In genomic region chr3:50164481-50164880, GRCh38 we compare ENCODE assay signal across 13 cellular contexts. TPM values are rescaled to one million over a fixed set of nuclear protein-coding genes. Genes with fewer than 3 reads are reported as not detected.
DNase-seq lines count a peak whose midpoint lies in the region; ATAC-seq and TF ChIP-seq lines count a peak whose summit lies in the region.
"Had no signal": no experiment of that assay in that cellular context is flagged by ENCODE, and none has a peak within 500 bp of the region (broad histone marks: within the 10 kb centered on the region; RNA-seq: fewer than 3 reads in every experiment).

No MANE protein-coding gene starts in this region.

- ATAC-seq in heart left ventricle (no peak), HG02884 (IDR thresholded peaks at IDR 0.05; ENCODE audit: unreplicated experiment) (no peak), HG02623 (IDR thresholded peaks at IDR 0.05; ENCODE audit: unreplicated experiment) (no peak), GM19395 (IDR thresholded peaks at IDR 0.05; ENCODE audit: unreplicated experiment) (no peak)
- ATAC-seq: T-cell had no signal

- DNase-seq in heart left ventricle: no peak
- DNase-seq in cardiac septum (ENCODE audit: low spot score): no peak
- no peak for DNase-seq in endodermal cell
- no peak for DNase-seq in neural progenitor cell (ENCODE audit: low spot score)
- no peak for DNase-seq in transverse colon
- DNase-seq: activated T-cell treated with anti-CD3 and anti-CD28 coated beads, Interleukin-2, amount 50 U/mL, for 1 hour; Karpas-422; T-cell had no signal

- H3K27me3 Mint-ChIP-seq in endodermal cell (ENCODE audit: insufficient read depth): no peaks in the 10 kb centered on the region
- peaks cover 10% of the 10 kb centered on the region for H3K27me3 Mint-ChIP-seq in neural progenitor cell (ENCODE audit: insufficient read depth, low read depth)

- H3K9me3 Mint-ChIP-seq in endodermal cell: no peaks in the 10 kb centered on the region
- H3K9me3 Mint-ChIP-seq in neural progenitor cell: no peaks in the 10 kb centered on the region
- H3K9me3 Mint-ChIP-seq: T-cell had no signal

- in situ Hi-C loops in transverse colon (cut with MboI; ENCODE audit: low pct_ligation_motif_present in 1 of 4, low pct_unique_long_range_greater_than_20kb in 1 of 4, low sequenced_read_pairs in 3 of 4): no loop called here

- H3K9me3 ChIP-seq in heart left ventricle (no peaks in the 10 kb centered on the region), endodermal cell (ENCODE audit: control insufficient read depth, low read length) (no peaks in the 10 kb centered on the region), neural progenitor cell (ENCODE audit: low read depth) (no peaks in the 10 kb centered on the region), transverse colon (no peaks in the 10 kb centered on the region)

- no peaks in the 10 kb centered on the region for H3K27me3 ChIP-seq in heart left ventricle
- H3K27me3 ChIP-seq in endodermal cell (ENCODE audit: control insufficient read depth, insufficient read depth, low read length, poor library complexity, severe bottlenecking): no peaks in the 10 kb centered on the region
- no peaks in the 10 kb centered on the region for H3K27me3 ChIP-seq in neural progenitor cell
- H3K27me3 ChIP-seq in transverse colon: no peaks in the 10 kb centered on the region

- H3K9ac ChIP-seq in endodermal cell (ENCODE audit: extremely low read depth, low read length, poor library complexity, severe bottlenecking): no peak overlapping the region
- no peak overlapping the region for H3K9ac ChIP-seq in neural progenitor cell

- no peak for TF ChIP-seq EP300 in transverse colon (IDR thresholded peaks at IDR 0.05; ENCODE audit: low read depth)

- no peak overlapping the region for H2AFZ ChIP-seq in neural progenitor cell (replicated peaks)

- H3K4me1 Mint-ChIP-seq in endodermal cell (peaks cover 63% of the 10 kb centered on the region), neural progenitor cell (peaks cover 63% of the 10 kb centered on the region)
- H3K4me1 Mint-ChIP-seq: T-cell had no signal

- no peaks in the 10 kb centered on the region for H3K36me3 ChIP-seq in heart left ventricle
- H3K36me3 ChIP-seq in endodermal cell (ENCODE audit: control insufficient read depth, insufficient read depth, low read length): no peaks in the 10 kb centered on the region
- H3K36me3 ChIP-seq in neural progenitor cell: no peaks in the 10 kb centered on the region
- H3K36me3 ChIP-seq in transverse colon: no peaks in the 10 kb centered on the region

- no peak overlapping the region for H3K4me3 Mint-ChIP-seq in endodermal cell
- no peak overlapping the region for H3K4me3 Mint-ChIP-seq in neural progenitor cell
- H3K4me3 Mint-ChIP-seq: T-cell had no signal

- peak overlapping the region; percentile 31 to 92 (median 84) for H3K27ac ChIP-seq in heart left ventricle
- H3K27ac ChIP-seq in endodermal cell (ENCODE audit: low read depth, low read length): no peak overlapping the region
- H3K27ac ChIP-seq in neural progenitor cell: no peak overlapping the region
- H3K27ac ChIP-seq in transverse colon: peak overlapping the region; percentile 71 to 82 (median 80)

- TF ChIP-seq POLR2A in heart left ventricle (IDR thresholded peaks at IDR 0.05): no peak
- no peak for TF ChIP-seq POLR2A in transverse colon (IDR thresholded peaks at IDR 0.05)

- no peak overlapping the region for H3K4me2 ChIP-seq in neural progenitor cell

- no peak overlapping the region for H3K4me3 ChIP-seq in heart left ventricle
- no peak overlapping the region for H3K4me3 ChIP-seq in endodermal cell (ENCODE audit: low read length)
- no peak overlapping the region for H3K4me3 ChIP-seq in neural progenitor cell
- no peak overlapping the region for H3K4me3 ChIP-seq in transverse colon

- WGBS in heart left ventricle, 4 donors: 40 to 53% (median 47%) methylated on average over 1 of the region's 1 CpG
- WGBS in endodermal cell (ENCODE audit: insufficient coverage in 1 of 2, insufficient read length in 1 of 2), 2 experiments: 92% methylated on average over 1 of the region's 1 CpG; no CpG with 5 or more reads in 1 of the 2 experiments
- WGBS in transverse colon (ENCODE audit: low coverage in 1 of 2), 2 donors: 46% methylated on average over 1 of the region's 1 CpG; no CpG with 5 or more reads in 1 of the 2 donors

- H3K79me2 ChIP-seq in neural progenitor cell (ENCODE audit: low read depth): peaks cover 12% of the 10 kb centered on the region

- peaks cover 22% of the 10 kb centered on the region for H3F3A ChIP-seq in neural progenitor cell (ENCODE audit: low read depth)

- TF ChIP-seq CTCF in heart left ventricle (IDR thresholded peaks at IDR 0.05) (no peak), endodermal cell (conservative IDR thresholded peaks at IDR 0.05) (no peak), neural progenitor cell (IDR thresholded peaks at IDR 0.05) (no peak), transverse colon (IDR thresholded peaks at IDR 0.05) (no peak)

- peaks cover 97% of the 10 kb centered on the region for H4K20me1 ChIP-seq in neural progenitor cell (ENCODE audit: low read depth)

- H3K4me1 ChIP-seq in heart left ventricle (peaks cover 26 to 100% (median 91%) of the 10 kb centered on the region in 12 donors), endodermal cell (ENCODE audit: control insufficient read depth, insufficient read depth, low read length) (peaks cover 43% of the 10 kb centered on the region), neural progenitor cell (peaks cover 60% of the 10 kb centered on the region), transverse colon (peaks cover 59 to 99% (median 68%) of the 10 kb centered on the region in 4 donors)

- H3K27ac Mint-ChIP-seq in endodermal cell (peak overlapping the region; percentile 28), neural progenitor cell (peak overlapping the region; percentile 4)
- H3K27ac Mint-ChIP-seq: T-cell had no signal

- intact Hi-C loops in heart left ventricle (cut with DNase I) (no loop called here), cardiac septum (cut with DNase I) (no loop called here), transverse colon (cut with DNase I; ENCODE audit: low total_unique reads) (no loop called here)

- peaks cover 6% of the 10 kb centered on the region for H3K36me3 Mint-ChIP-seq in endodermal cell (ENCODE audit: low read depth)
- peaks cover 2% of the 10 kb centered on the region for H3K36me3 Mint-ChIP-seq in neural progenitor cell
- H3K36me3 Mint-ChIP-seq: T-cell had no signal

RNA-seq across cellular contexts. Expression of gene SEMA3F, which starts 9.4 kb away (rescaled TPM):
- total RNA-seq in heart left ventricle: 10 to 100 TPM in 6 of 9 donors, 1 to 10 TPM in 3; 6.1 to 94.1 (median 11.3) TPM
- 10 to 100 TPM in 1 of 2 donors, 1 to 10 TPM in 1; 9.3 to 23.9 TPM for polyA plus RNA-seq in heart left ventricle
- total RNA-seq in cardiac septum: 10.0 TPM
- 10 to 100 TPM; 44.8 to 63.2 TPM for total RNA-seq in endodermal cell
- polyA plus RNA-seq in endodermal cell (2013, experiment 1 of 2): 32.1 TPM
- 33.4 TPM for polyA plus RNA-seq in endodermal cell (2013, experiment 2 of 2)
- 14.5 and 42.5 TPM in 2 replicates for total RNA-seq in neural progenitor cell (ENCODE audit: low replicate concordance)
- total RNA-seq in transverse colon: 10 to 100 TPM in 1 of 4 donors, 1 to 10 TPM in 3; 1.9 to 30.6 (median 3.8) TPM

RNA-seq across cellular contexts. Expression of gene GNAT1, which starts 26.9 kb away (rescaled TPM):
- under 1 TPM in 1 of 9 donors, not detected in 8; 0.40 TPM for total RNA-seq in heart left ventricle
- not detected for polyA plus RNA-seq in heart left ventricle
- not detected for total RNA-seq in cardiac septum
- total RNA-seq in endodermal cell: 1 to 10 TPM in 1 of 2 donors, under 1 TPM in 1; 0.42 to 1.2 TPM
- 0.11 TPM for polyA plus RNA-seq in endodermal cell (2013, experiment 1 of 2)
- polyA plus RNA-seq in endodermal cell (2013, experiment 2 of 2): 0.12 TPM
- total RNA-seq in neural progenitor cell (ENCODE audit: low replicate concordance): 0.03 TPM in 1 of 2 replicates, not detected in the other
- not detected for total RNA-seq in transverse colon
- total RNA-seq: A172, mononuclear cell had no signal

RNA-seq across cellular contexts. Expression of gene SLC38A3, which starts 40.6 kb away (rescaled TPM):
- 10 to 100 TPM in 3 of 9 donors, 1 to 10 TPM in 6; 3.6 to 14.8 (median 8.4) TPM for total RNA-seq in heart left ventricle
- polyA plus RNA-seq in heart left ventricle: 1 to 10 TPM; 1.0 to 8.8 TPM
- 6.6 TPM for total RNA-seq in cardiac septum
- 1 to 10 TPM; 1.5 to 1.9 TPM for total RNA-seq in endodermal cell
- polyA plus RNA-seq in endodermal cell (2013, experiment 1 of 2): 4.4 TPM
- polyA plus RNA-seq in endodermal cell (2013, experiment 2 of 2): 4.3 TPM
- total RNA-seq in neural progenitor cell (ENCODE audit: low replicate concordance): 0.17 and 0.77 TPM in 2 replicates
- total RNA-seq in transverse colon: not detected
- total RNA-seq: A172, mononuclear cell had no signal

Comparison
In these comparisons a context has a peak if more than half of its experiments do, and no peak if none do; other contexts are left out.
1. H3K27ac ChIP-seq: peak in heart left ventricle (12 of 12) and transverse colon (4 of 4); none in endodermal cell (single experiment) and neural progenitor cell (single experiment).